In genomic region chr20:36050436-36051317, GRCh38 we compare ENCODE assay signal across 8 cellular contexts.
DNase-seq lines count a peak whose midpoint lies in the region; ATAC-seq and TF ChIP-seq lines count a peak whose summit lies in the region.

No MANE protein-coding gene starts in this region.

- H3K79me1 ChIP-seq in IMR-90 (ENCODE audit: low read depth in 1 of 2, low read length in 2 of 2) = peaks cover 0 to 19% of the 10 kb centered on the region in 2 experiments; a peak in 2 of 4 replicates

- no peak for TF ChIP-seq CTCF in IMR-90 (conservative IDR thresholded peaks at IDR 0.05; ENCODE audit: low read depth, low read length)

- H3K23ac ChIP-seq in IMR-90 (ENCODE audit: low read depth, low read length) = peak overlapping the region; percentile 98

- DNase-seq in D341Med (ENCODE audit: low spot score) (peak; percentile 93), IMR-90 (peak; percentile 82), OCI-M1 (lab: John Stamatoyannopoulos, UW) (peak; percentile 92), activated T-cell treated with anti-CD3 and anti-CD28 coated beads for 48 hours (ENCODE audit: low read depth) (peak; percentile 91), erythroblast (lab: John Stamatoyannopoulos, UW) (peak; percentile 93 to 94)
- DNase-seq in stimulated activated CD8-positive, alpha-beta memory T cell treated with anti-CD3 and anti-CD28 coated beads, Interleukin-4, amount 100 ng/mL, for 24 hours (ENCODE audit: low read depth) = peak; percentile 89

- no peaks in the 10 kb centered on the region for H3K4me1 ChIP-seq in IMR-90 (ENCODE audit: control insufficient read depth, insufficient read depth, low read length)
- H3K4me1 ChIP-seq in mucosa of rectum (ENCODE audit: control insufficient read depth in 2 of 2, insufficient read depth in 2 of 2, low read length in 2 of 2) = peaks cover 6% of the 10 kb centered on the region in 2 donors

- peak overlapping the region; percentile 98 for H4K5ac ChIP-seq in IMR-90 (ENCODE audit: low read depth, low read length)

- H3K4ac ChIP-seq in IMR-90 (ENCODE audit: low read depth, low read length) = peak overlapping the region; percentile 90

- peak overlapping the region; percentile 81 for H4K91ac ChIP-seq in IMR-90 (ENCODE audit: insufficient read depth, low read depth, low read length)

- peaks cover 38% of the 10 kb centered on the region for H4K20me1 ChIP-seq in IMR-90 (ENCODE audit: insufficient read depth, low read length)

- peak overlapping the region; percentile 95 for H3K4me2 ChIP-seq in IMR-90 (ENCODE audit: low read depth, low read length)

- H3K27me3 ChIP-seq in IMR-90 (ENCODE audit: control insufficient read depth, insufficient read depth, low read length) (no peaks in the 10 kb centered on the region; the same call in 1 of the 2 replicates), mucosa of rectum (ENCODE audit: control insufficient read depth in 2 of 2, insufficient read depth in 2 of 2, low read length in 2 of 2) (no peaks in the 10 kb centered on the region)

- H3K4me3 ChIP-seq in IMR-90 (ENCODE audit: insufficient read depth, low read depth, low read length) = peak overlapping the region; percentile 88
- H3K4me3 ChIP-seq in mucosa of rectum (ENCODE audit: low read length in 2 of 2) = peak overlapping the region; percentile 82 to 90

- H2AK5ac ChIP-seq in IMR-90 (ENCODE audit: low read depth, low read length) = peak overlapping the region; percentile 77

- no peaks in the 10 kb centered on the region for H3K9me3 ChIP-seq in IMR-90 (ENCODE audit: control insufficient read depth, insufficient read depth, low read length)
- no peaks in the 10 kb centered on the region for H3K9me3 ChIP-seq in mucosa of rectum (ENCODE audit: control insufficient read depth in 2 of 2, low read length in 2 of 2)

- ATAC-seq in GM21526 (IDR thresholded peaks at IDR 0.05; ENCODE audit: low FRiP score, unreplicated experiment) (peak; percentile 85), IMR-90 (ENCODE audit: low read depth) (peak; percentile 95)

- WGBS in IMR-90 (ENCODE audit: extremely low coverage in 2 of 2, insufficient read length in 1 of 2), 2 experiments = 2% methylated on average over 32 of the region's 75 CpGs; no CpG with 5 or more reads in 1 of the 2 experiments

- TF ChIP-seq POLR2A in IMR-90 (IDR thresholded peaks at IDR 0.05; ENCODE audit: low read depth, low read length) = peak; percentile 98
- peak; percentile 94 for TF ChIP-seq POLR2A in erythroblast (IDR thresholded peaks at IDR 0.05; ENCODE audit: low read length)

- TF ChIP-seq RAD21 in IMR-90 (IDR thresholded peaks at IDR 0.05; ENCODE audit: low read length) = no peak

- no peak overlapping the region for H2BK20ac ChIP-seq in IMR-90 (ENCODE audit: low read depth, low read length)

- POLR2A ChIA-PET in IMR-90 (lab: Charles Lee; ENCODE audit: unreplicated experiment) = no interaction called here

- in situ Hi-C loops in IMR-90 (cut with MboI; ENCODE audit: low sequenced_read_pairs) = no loop called here

- dilution Hi-C loops in IMR-90 (cut with HindIII; ENCODE audit: low sequenced_read_pairs, unreplicated experiment) = no loop called here

- H3K27ac ChIP-seq in IMR-90 (ENCODE audit: insufficient read depth, low read length) (peak overlapping the region; percentile 95), mucosa of rectum (ENCODE audit: low read depth in 2 of 2, low read length in 2 of 2) (peak overlapping the region; percentile 97 to 98)

- CTCF ChIA-PET in IMR-90 (lab: Yijun Ruan, JAX) = no interaction called here

- H2BK5ac ChIP-seq in IMR-90 (ENCODE audit: low read depth, low read length, poor library complexity, severe bottlenecking) = peak overlapping the region; percentile 95

- H2AFZ ChIP-seq in IMR-90 (replicated peaks; ENCODE audit: low read length, poor library complexity) = peak overlapping the region; percentile 94

- H3K56ac ChIP-seq in IMR-90 (ENCODE audit: extremely low read depth, insufficient read depth, low read length) = peak overlapping the region; percentile 52

- peak overlapping the region; percentile 94 to 97 for H4K8ac ChIP-seq in IMR-90 (ENCODE audit: low read depth in 2 of 2, low read length in 2 of 2)

- H3K36me3 ChIP-seq in IMR-90 (ENCODE audit: control insufficient read depth, insufficient read depth, low read length) = peaks cover 3% of the 10 kb centered on the region
- H3K36me3 ChIP-seq in mucosa of rectum (ENCODE audit: control insufficient read depth in 2 of 2, insufficient read depth in 2 of 2, low read length in 2 of 2) = no peaks in the 10 kb centered on the region

- H2AK9ac ChIP-seq in IMR-90 (replicated peaks; ENCODE audit: low read depth, low read length, poor library complexity) = peak overlapping the region; percentile 84

- peak overlapping the region; percentile 95 for H3K14ac ChIP-seq in IMR-90 (replicated peaks; ENCODE audit: low read depth, low read length)

- BruUV-seq in IMR-90 (replicated peaks; lab: Mats Ljungman, UMichigan) = no TSS peak

- peak overlapping the region; percentile 51 for H2BK120ac ChIP-seq in IMR-90 (ENCODE audit: low read depth, low read length)

- intact Hi-C loops in IMR-90 (cut with micrococcal nuclease) = loop anchor here (2.0 to 5.0 kb wide), 2 partner anchors 58 to 88 kb away; no protein-coding TSS in a partner anchor

- peak overlapping the region; percentile 56 for H3K18ac ChIP-seq in IMR-90 (ENCODE audit: low read depth, low read length)

- peaks cover 7% of the 10 kb centered on the region; the same call in 1 of the 2 replicates for H3K9me1 ChIP-seq in IMR-90 (ENCODE audit: insufficient read depth, low read length)

- H3K9ac ChIP-seq in IMR-90 (ENCODE audit: low read depth, low read length) (peak overlapping the region; percentile 92), mucosa of rectum (ENCODE audit: low read depth in 1 of 2, low read length in 2 of 2) (peak overlapping the region; percentile 92 to 99)

- H2BK15ac ChIP-seq in IMR-90 (ENCODE audit: low read depth, low read length) = peak overlapping the region; percentile 81; the same call in 2 of the 3 replicates

TF ChIP-seq in IMR-90, 13 proteins besides CTCF, POLR2A, EP300 and RAD21:
- TF ChIP-seq FOS (IDR thresholded peaks at IDR 0.05; ENCODE audit: low read depth, low read length) (no peak), RFX5 (IDR thresholded peaks at IDR 0.05; ENCODE audit: low read depth, low read length) (no peak), CHD1 (IDR thresholded peaks at IDR 0.05; ENCODE audit: low read depth, low read length) (no peak; the same call in 1 of the 2 replicates), MAZ (IDR thresholded peaks at IDR 0.05; ENCODE audit: borderline replicate concordance, low read depth, low read length) (peak; percentile 85), SMC3 (IDR thresholded peaks at IDR 0.05; ENCODE audit: low read depth, low read length) (no peak), ELK1 (IDR thresholded peaks at IDR 0.05; ENCODE audit: borderline replicate concordance, low read depth, low read length) (peak; percentile 69; the same call in 1 of the 2 replicates), USF2 (IDR thresholded peaks at IDR 0.05; ENCODE audit: low read depth, low read length) (peak; percentile 87), BHLHE40 (IDR thresholded peaks at IDR 0.05; ENCODE audit: low read depth, low read length) (peak; percentile 30; the same call in 1 of the 2 replicates), MAFK (IDR thresholded peaks at IDR 0.05; ENCODE audit: low read depth, low read length) (peak; percentile 73; the same call in 1 of the 2 replicates), CEBPB (IDR thresholded peaks at IDR 0.05; ENCODE audit: low read depth, low read length) (no peak), MXI1 (IDR thresholded peaks at IDR 0.05; ENCODE audit: borderline replicate concordance, low read depth, low read length) (no peak), RCOR1 (IDR thresholded peaks at IDR 0.05; ENCODE audit: insufficient replicate concordance, low read length) (no peak), NFE2L2 (IDR thresholded peaks at IDR 0.05; ENCODE audit: low read depth, low read length) (peak; percentile 89)

Comparison
In these comparisons a context has a peak if more than half of its experiments do, and no peak if none do; other contexts are left out.
1. Peak in every context shown above with its lines: DNase-seq, ATAC-seq, H3K4me3 ChIP-seq and H3K27ac ChIP-seq.